26 cellular contexts compared by ENCODE assay signal in the genomic region with DNA sequence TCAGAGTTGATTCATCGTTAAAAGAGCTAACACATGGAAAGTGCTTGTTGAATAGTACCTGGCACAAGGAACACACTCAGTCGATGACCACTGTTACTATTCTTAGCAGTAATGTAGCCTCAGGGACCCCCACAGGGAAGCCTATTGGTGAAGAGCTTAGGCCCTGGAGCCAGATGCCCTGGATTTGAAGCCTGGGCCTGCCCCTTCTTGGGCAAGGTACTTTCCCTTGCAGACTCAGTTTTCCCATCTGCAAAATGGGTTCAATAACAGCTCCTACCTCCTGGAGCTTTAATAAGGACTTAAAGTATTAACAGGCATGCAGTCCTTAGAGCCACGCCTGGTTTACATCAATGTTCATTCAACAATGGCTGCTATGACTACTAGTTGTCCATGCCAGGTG.
"Had no signal": no experiment of that assay in that cellular context is flagged by ENCODE, and none has a peak within 500 bp of the region (broad histone marks: within the 10 kb centered on the region; RNA-seq: fewer than 3 reads in every experiment).

No MANE protein-coding gene starts in this region.

- FAIRE-seq: islet of Langerhans, small intestine had no signal

- H3K27ac ChIP-seq: coronary artery, esophagus squamous epithelium, heart right ventricle, lower lobe of right lung, ovary, psoas muscle, thoracic aorta, tibial nerve, upper lobe of right lung had no signal

- H3K27me3 ChIP-seq: esophagus squamous epithelium, ovary, tibial nerve, upper lobe of right lung, uterus had no signal

- H3K4me1 ChIP-seq: heart right ventricle, lower lobe of right lung, tibial nerve, upper lobe of right lung had no signal

- H3K4me3 ChIP-seq: coronary artery, esophagus squamous epithelium, heart right ventricle, lower lobe of right lung, ovary, psoas muscle, thoracic aorta, tibial nerve, upper lobe of right lung, uterus had no signal

- H3K9me3 ChIP-seq: esophagus squamous epithelium, heart right ventricle, lower lobe of right lung, ovary, psoas muscle, thoracic aorta, tibial nerve, upper lobe of right lung, uterus had no signal

- H3K36me3 ChIP-seq: esophagus squamous epithelium, heart right ventricle, lower lobe of right lung, ovary, thoracic aorta, tibial nerve, upper lobe of right lung, uterus had no signal

- DNase-seq: dermis blood vessel endothelial cell; effector memory CD4-positive, alpha-beta T cell; esophagus squamous epithelium; foreskin melanocyte; glutamatergic neuron; heart right ventricle; hippocampal formation; left cardiac atrium; left ventricle myocardium superior; lower lobe of right lung; natural killer cell; occipital lobe; ovary; posterior cingulate gyrus; psoas muscle; right cardiac atrium; small intestine; stimulated activated CD4-positive, alpha-beta T cell treated with anti-CD3 and anti-CD28 coated beads, Interleukin-15, amount 100 ng/mL, for 24 hours; stimulated activated CD4-positive, alpha-beta T cell treated with anti-CD3 and anti-CD28 coated beads, Interleukin-2, amount 100 ng/mL, for 48 hours; stimulated activated naive B cell treated with anti-CD40 and anti-IgM and Interleukin-4, amounts not matched to agents 10 μg/mL and 1 μg/mL and 100 μg/mL, for 72 hours; upper lobe of right lung; uterus had no signal
